In the genomic region with DNA sequence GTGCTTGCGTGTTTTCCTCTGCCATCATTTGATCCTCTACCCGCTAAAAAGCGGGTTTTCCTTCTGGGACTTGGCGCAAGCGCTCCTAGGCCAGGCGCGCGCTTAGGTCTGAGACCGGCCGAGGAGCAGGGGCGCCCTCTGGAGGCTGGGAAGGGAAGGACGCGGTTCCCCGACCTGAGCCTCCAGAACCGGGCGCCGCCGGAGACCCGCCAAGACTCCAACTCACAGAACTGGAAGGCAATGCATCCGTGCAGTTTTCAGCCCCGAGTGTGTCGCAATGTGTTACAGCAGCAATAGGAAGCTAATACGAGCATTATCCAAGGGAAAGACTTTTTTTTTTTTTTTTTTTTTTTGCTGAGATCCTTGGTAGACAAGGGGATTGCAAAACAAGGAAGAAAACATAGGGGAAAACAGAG, we compare ENCODE assay signal across 8 cellular contexts.
DNase-seq lines count a peak whose midpoint lies in the region; ATAC-seq and TF ChIP-seq lines count a peak whose summit lies in the region.

No MANE protein-coding gene starts in this region.

- H3K4me1 ChIP-seq in MM.1S (ENCODE audit: low read length) (no peaks in the 10 kb centered on the region), sigmoid colon (peaks cover 0 to 10% (median 8%) of the 10 kb centered on the region in 4 donors)

- no peak overlapping the region for H3K4me2 ChIP-seq in MM.1S (ENCODE audit: low read depth, low read length)

- peak; percentile 78 for ATAC-seq in GM19395 (IDR thresholded peaks at IDR 0.05; ENCODE audit: unreplicated experiment)
- peak in 1 of 2 donors; percentile 55 for ATAC-seq in activated T-cell treated with anti-CD3 and anti-CD28 coated beads, Interleukin-2, amount 50 U/mL, for 4 hours

- H3K4me3 ChIP-seq in AG09309 (ENCODE audit: control insufficient read depth, low read depth, low read length) (no peak overlapping the region), MM.1S (ENCODE audit: low read length) (no peak overlapping the region), sigmoid colon (no peak overlapping the region)

- TF ChIP-seq POLR2A in sigmoid colon (IDR thresholded peaks at IDR 0.05): no peak

- DNase-seq in AG09309 (ENCODE audit: low read depth): no peak
- no peak for DNase-seq in MM.1S
- peak; percentile 26 for DNase-seq in activated T-cell treated with anti-CD3 and anti-CD28 coated beads, Interleukin-2, amount 50 U/mL, for 4 hours
- peak; percentile 70 for DNase-seq in germinal center (ENCODE audit: low spot score)
- peak; percentile 79 for DNase-seq in sigmoid colon
- DNase-seq in NCI-H748 (lab: John Stamatoyannopoulos, UW; ENCODE audit: unreplicated experiment): no peak
- DNase-seq in NCI-H2196 (lab: John Stamatoyannopoulos, UW; ENCODE audit: unreplicated experiment): no peak

- 17 to 19% methylated on average over 23 of the region's 23 CpGs for WGBS in sigmoid colon, 2 donors

- no peaks in the 10 kb centered on the region for H3K9me3 Mint-ChIP-seq in activated T-cell treated with anti-CD3 and anti-CD28 coated beads, Interleukin-2, amount 50 U/mL, for 4 hours

- H3K79me2 ChIP-seq in MM.1S (ENCODE audit: low read length): no peaks in the 10 kb centered on the region

- TF ChIP-seq CTCF in AG09309 (IDR thresholded peaks at IDR 0.05; ENCODE audit: control insufficient read depth, insufficient read depth, low read depth, low read length, missing control alignments) (peak; percentile 93), MM.1S (IDR thresholded peaks at IDR 0.05; ENCODE audit: low read length) (peak; percentile 40), sigmoid colon (IDR thresholded peaks at IDR 0.05) (peak; percentile 46 to 79 (median 66))

- H3K9me3 ChIP-seq in MM.1S (replicated peaks; ENCODE audit: insufficient read depth, low read length) (no peaks in the 10 kb centered on the region), sigmoid colon (no peaks in the 10 kb centered on the region)

- peaks cover 27% of the 10 kb centered on the region for H3K27me3 Mint-ChIP-seq in activated T-cell treated with anti-CD3 and anti-CD28 coated beads, Interleukin-2, amount 50 U/mL, for 4 hours (ENCODE audit: low read depth)

- H3K36me3 Mint-ChIP-seq in activated T-cell treated with anti-CD3 and anti-CD28 coated beads, Interleukin-2, amount 50 U/mL, for 4 hours (ENCODE audit: insufficient read depth): no peaks in the 10 kb centered on the region

- H3K27ac ChIP-seq in MM.1S (ENCODE audit: low read length) (no peak overlapping the region), sigmoid colon (no peak overlapping the region)

- H3K4me1 Mint-ChIP-seq in activated T-cell treated with anti-CD3 and anti-CD28 coated beads, Interleukin-2, amount 50 U/mL, for 4 hours (ENCODE audit: low read depth): peaks cover 1% of the 10 kb centered on the region

- H2AFZ ChIP-seq in MM.1S (ENCODE audit: low read length): no peak overlapping the region

- no peaks in the 10 kb centered on the region for H4K20me1 ChIP-seq in MM.1S (ENCODE audit: insufficient read depth, low read length)

- no peak overlapping the region for H3K4me3 Mint-ChIP-seq in activated T-cell treated with anti-CD3 and anti-CD28 coated beads, Interleukin-2, amount 50 U/mL, for 4 hours

- H3K27me3 ChIP-seq in MM.1S (replicated peaks; ENCODE audit: insufficient read depth, low read length): no peaks in the 10 kb centered on the region
- peaks cover 0 to 2% (median 0%) of the 10 kb centered on the region in 3 donors for H3K27me3 ChIP-seq in sigmoid colon

- no peaks in the 10 kb centered on the region for H3F3A ChIP-seq in MM.1S (ENCODE audit: insufficient read depth, low read length)

- H3K36me3 ChIP-seq in MM.1S (replicated peaks; ENCODE audit: insufficient read depth, low read length) (no peaks in the 10 kb centered on the region), sigmoid colon (no peaks in the 10 kb centered on the region)

- no peak for TF ChIP-seq EP300 in sigmoid colon (IDR thresholded peaks at IDR 0.05)

- H3K9ac ChIP-seq in MM.1S (ENCODE audit: low read length): no peak overlapping the region

- no peaks in the 10 kb centered on the region for H3K9me2 ChIP-seq in MM.1S (replicated peaks; ENCODE audit: insufficient read depth, low read length)

- intact Hi-C loops in sigmoid colon (cut with DNase I): loop anchor here (2.0 kb wide), 1 partner anchor 1155 kb away; no protein-coding TSS in a partner anchor

Comparison
In these comparisons a context has a peak if more than half of its experiments do, and no peak if none do; other contexts are left out.
1. DNase-seq: peak in activated T-cell treated with anti-CD3 and anti-CD28 coated beads, Interleukin-2, amount 50 U/mL, for 4 hours (single experiment), germinal center (single experiment) and sigmoid colon (single experiment); none in AG09309 (single experiment), MM.1S (single experiment), NCI-H748 (single experiment) and NCI-H2196 (single experiment).
2. CTCF ChIP-seq: peak in every context shown above with its lines; median percentile 93 in AG09309; 66 in sigmoid colon; 40 in MM.1S.